1 cellular context compared by ENCODE assay signal in the genomic region with DNA sequence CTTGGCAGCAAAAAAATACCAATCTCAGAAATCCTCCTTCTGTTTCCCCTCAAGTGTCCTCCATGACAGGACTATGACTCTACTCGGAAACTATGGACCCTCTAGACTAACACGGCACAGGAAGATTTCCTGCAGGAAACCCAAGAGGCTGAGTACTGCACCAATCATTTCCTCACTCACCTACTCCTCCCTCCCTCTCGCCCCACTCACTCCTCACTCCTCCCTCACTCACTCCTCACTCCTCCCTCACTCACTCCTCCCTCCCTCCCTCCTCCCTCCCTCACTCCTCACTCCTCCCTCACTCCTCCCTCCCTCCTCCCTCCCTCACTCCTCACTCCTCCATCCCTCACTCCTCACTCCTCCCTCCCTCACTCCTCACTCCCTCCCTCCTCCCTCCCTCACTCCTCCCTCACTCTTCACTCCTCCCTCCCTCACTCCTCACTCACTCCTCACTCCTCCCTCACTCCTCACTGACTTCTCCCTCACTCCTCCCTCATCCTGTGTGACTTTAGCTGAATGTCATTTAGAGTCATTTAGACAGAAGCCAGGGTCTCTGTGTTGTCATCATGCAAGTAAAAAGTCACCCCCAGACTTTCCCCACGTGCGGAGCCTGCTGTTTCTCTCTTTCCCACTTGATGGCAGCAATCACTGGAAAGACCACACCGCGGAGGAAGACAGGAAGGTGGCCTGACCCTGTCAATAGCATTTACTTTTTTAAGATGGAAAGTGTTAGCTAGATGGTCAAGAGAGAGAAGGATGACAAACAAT.
A peak's percentile ranks its signal among the peaks of the same experiment; 100 is the strongest.
TF ChIP-seq lines count a peak whose summit lies in the region.

No MANE protein-coding gene starts in this region.

TF ChIP-seq in HepG2, 621 proteins besides CTCF, POLR2A, EP300 and RAD21 (continued from another document):
- TF ChIP-seq, protein P1, sequence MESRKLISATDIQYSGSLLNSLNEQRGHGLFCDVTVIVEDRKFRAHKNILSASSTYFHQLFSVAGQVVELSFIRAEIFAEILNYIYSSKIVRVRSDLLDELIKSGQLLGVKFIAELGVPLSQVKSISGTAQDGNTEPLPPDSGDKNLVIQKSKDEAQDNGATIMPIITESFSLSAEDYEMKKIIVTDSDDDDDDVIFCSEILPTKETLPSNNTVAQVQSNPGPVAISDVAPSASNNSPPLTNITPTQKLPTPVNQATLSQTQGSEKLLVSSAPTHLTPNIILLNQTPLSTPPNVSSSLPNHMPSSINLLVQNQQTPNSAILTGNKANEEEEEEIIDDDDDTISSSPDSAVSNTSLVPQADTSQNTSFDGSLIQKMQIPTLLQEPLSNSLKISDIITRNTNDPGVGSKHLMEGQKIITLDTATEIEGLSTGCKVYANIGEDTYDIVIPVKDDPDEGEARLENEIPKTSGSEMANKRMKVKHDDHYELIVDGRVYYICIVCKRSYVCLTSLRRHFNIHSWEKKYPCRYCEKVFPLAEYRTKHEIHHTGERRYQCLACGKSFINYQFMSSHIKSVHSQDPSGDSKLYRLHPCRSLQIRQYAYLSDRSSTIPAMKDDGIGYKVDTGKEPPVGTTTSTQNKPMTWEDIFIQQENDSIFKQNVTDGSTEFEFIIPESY (CRISPR knock-in tag; IDR thresholded peaks at IDR 0.05), result no peak
- no peak for TF ChIP-seq ZNF839 (CRISPR knock-in tag; IDR thresholded peaks at IDR 0.05; ENCODE audit: borderline replicate concordance)
- TF ChIP-seq ZNF644 (CRISPR knock-in tag; IDR thresholded peaks at IDR 0.05; ENCODE audit: low read depth), result no peak
- TF ChIP-seq ZNF792 (CRISPR knock-in tag; IDR thresholded peaks at IDR 0.05), result no peak
- TF ChIP-seq SRY (CRISPR knock-in tag; IDR thresholded peaks at IDR 0.05), result no peak
- TF ChIP-seq, protein P2, sequence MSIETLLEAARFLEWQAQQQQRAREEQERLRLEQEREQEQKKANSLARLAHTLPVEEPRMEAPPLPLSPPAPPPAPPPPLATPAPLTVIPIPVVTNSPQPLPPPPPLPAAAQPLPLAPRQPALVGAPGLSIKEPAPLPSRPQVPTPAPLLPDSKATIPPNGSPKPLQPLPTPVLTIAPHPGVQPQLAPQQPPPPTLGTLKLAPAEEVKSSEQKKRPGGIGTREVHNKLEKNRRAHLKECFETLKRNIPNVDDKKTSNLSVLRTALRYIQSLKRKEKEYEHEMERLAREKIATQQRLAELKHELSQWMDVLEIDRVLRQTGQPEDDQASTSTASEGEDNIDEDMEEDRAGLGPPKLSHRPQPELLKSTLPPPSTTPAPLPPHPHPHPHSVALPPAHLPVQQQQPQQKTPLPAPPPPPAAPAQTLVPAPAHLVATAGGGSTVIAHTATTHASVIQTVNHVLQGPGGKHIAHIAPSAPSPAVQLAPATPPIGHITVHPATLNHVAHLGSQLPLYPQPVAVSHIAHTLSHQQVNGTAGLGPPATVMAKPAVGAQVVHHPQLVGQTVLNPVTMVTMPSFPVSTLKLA (IDR thresholded peaks at IDR 0.05), result no peak
- TF ChIP-seq, protein P3, sequence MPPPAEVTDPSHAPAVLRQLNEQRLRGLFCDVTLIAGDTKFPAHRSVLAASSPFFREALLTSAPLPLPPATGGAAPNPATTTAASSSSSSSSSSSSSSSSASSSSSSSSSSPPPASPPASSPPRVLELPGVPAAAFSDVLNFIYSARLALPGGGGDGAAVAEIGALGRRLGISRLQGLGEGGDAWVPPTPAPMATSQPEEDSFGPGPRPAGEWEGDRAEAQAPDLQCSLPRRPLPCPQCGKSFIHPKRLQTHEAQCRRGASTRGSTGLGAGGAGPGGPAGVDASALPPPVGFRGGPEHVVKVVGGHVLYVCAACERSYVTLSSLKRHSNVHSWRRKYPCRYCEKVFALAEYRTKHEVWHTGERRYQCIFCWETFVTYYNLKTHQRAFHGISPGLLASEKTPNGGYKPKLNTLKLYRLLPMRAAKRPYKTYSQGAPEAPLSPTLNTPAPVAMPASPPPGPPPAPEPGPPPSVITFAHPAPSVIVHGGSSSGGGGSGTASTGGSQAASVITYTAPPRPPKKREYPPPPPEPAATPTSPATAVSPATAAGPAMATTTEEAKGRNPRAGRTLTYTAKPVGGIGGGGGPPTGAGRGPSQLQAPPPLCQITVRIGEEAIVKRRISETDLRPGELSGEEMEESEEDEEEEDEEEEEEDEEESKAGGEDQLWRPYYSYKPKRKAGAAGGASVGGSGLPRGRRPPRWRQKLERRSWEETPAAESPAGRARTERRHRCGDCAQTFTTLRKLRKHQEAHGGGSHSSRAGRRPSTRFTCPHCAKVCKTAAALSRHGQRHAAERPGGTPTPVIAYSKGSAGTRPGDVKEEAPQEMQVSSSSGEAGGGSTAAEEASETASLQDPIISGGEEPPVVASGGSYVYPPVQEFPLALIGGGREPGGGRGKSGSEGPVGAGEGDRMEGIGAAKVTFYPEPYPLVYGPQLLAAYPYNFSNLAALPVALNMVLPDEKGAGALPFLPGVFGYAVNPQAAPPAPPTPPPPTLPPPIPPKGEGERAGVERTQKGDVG (CRISPR knock-in tag; IDR thresholded peaks at IDR 0.05; ENCODE audit: borderline replicate concordance), result no peak
- TF ChIP-seq ARNTL (CRISPR knock-in tag; IDR thresholded peaks at IDR 0.05), result no peak
- TF ChIP-seq ZNF768 (CRISPR knock-in tag; IDR thresholded peaks at IDR 0.05), result no peak
- TF ChIP-seq SETDB1 (CRISPR knock-in tag; IDR thresholded peaks at IDR 0.05; ENCODE audit: borderline replicate concordance), result no peak
- no peak for TF ChIP-seq ZNF703 (CRISPR knock-in tag; IDR thresholded peaks at IDR 0.05; ENCODE audit: borderline replicate concordance)
- peak; percentile 99 for TF ChIP-seq PCBP2 (optimal IDR thresholded peaks at IDR 0.05; ENCODE audit: low read depth, low read length, poor library complexity, severe bottlenecking)
- TF ChIP-seq, protein P4, sequence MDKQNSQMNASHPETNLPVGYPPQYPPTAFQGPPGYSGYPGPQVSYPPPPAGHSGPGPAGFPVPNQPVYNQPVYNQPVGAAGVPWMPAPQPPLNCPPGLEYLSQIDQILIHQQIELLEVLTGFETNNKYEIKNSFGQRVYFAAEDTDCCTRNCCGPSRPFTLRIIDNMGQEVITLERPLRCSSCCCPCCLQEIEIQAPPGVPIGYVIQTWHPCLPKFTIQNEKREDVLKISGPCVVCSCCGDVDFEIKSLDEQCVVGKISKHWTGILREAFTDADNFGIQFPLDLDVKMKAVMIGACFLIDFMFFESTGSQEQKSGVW (CRISPR knock-in tag; IDR thresholded peaks at IDR 0.05; ENCODE audit: borderline replicate concordance), result no peak
- 0 out of 2 replicates have a peak, but pooled peaks have one; percentile 39 for TF ChIP-seq EZH2 (conservative IDR thresholded peaks at IDR 0.05; ENCODE audit: low read depth, low read length)
- no peak for TF ChIP-seq SOX13 (IDR thresholded peaks at IDR 0.05)
- no peak for TF ChIP-seq SOX13 (CRISPR knock-in tag; conservative IDR thresholded peaks at IDR 0.05 in 1 of 2, IDR thresholded peaks at IDR 0.05 in 1 of 2)
- TF ChIP-seq PCBP1 (IDR thresholded peaks at IDR 0.05; ENCODE audit: borderline replicate concordance, low read depth, low read length), result peak; percentile 81; the same call in 1 of the 2 replicates
- no peak for TF ChIP-seq ZNF773 (CRISPR knock-in tag; IDR thresholded peaks at IDR 0.05; ENCODE audit: borderline replicate concordance)
- TF ChIP-seq ZNF749 (CRISPR knock-in tag; IDR thresholded peaks at IDR 0.05; ENCODE audit: borderline replicate concordance), result no peak
- TF ChIP-seq POGZ (CRISPR knock-in tag; IDR thresholded peaks at IDR 0.05), result no peak
- TF ChIP-seq STAG1 (CRISPR knock-in tag; IDR thresholded peaks at IDR 0.05), result peak; percentile 70
- no peak for TF ChIP-seq FOSL1 (CRISPR knock-in tag; IDR thresholded peaks at IDR 0.05; ENCODE audit: borderline replicate concordance)
- peak; percentile 98 for TF ChIP-seq HNRNPK (IDR thresholded peaks at IDR 0.05; ENCODE audit: low read depth, low read length, poor library complexity, severe bottlenecking)
- no peak for TF ChIP-seq ZNF317 (CRISPR knock-in tag; IDR thresholded peaks at IDR 0.05)
- TF ChIP-seq, protein P5, sequence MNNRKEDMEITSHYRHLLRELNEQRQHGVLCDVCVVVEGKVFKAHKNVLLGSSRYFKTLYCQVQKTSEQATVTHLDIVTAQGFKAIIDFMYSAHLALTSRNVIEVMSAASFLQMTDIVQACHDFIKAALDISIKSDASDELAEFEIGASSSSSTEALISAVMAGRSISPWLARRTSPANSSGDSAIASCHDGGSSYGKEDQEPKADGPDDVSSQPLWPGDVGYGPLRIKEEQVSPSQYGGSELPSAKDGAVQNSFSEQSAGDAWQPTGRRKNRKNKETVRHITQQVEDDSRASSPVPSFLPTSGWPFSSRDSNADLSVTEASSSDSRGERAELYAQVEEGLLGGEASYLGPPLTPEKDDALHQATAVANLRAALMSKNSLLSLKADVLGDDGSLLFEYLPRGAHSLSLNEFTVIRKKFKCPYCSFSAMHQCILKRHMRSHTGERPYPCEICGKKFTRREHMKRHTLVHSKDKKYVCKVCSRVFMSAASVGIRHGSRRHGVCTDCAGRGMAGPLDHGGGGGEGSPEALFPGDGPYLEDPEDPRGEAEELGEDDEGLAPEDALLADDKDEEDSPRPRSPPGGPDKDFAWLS (CRISPR knock-in tag; IDR thresholded peaks at IDR 0.05; ENCODE audit: borderline replicate concordance), result no peak
- TF ChIP-seq CC2D1A (CRISPR knock-in tag; IDR thresholded peaks at IDR 0.05), result no peak
- TF ChIP-seq ZNF121 (CRISPR knock-in tag; IDR thresholded peaks at IDR 0.05), result no peak
- no peak for TF ChIP-seq LCORL (IDR thresholded peaks at IDR 0.05)
- no peak for TF ChIP-seq LCORL (CRISPR knock-in tag; IDR thresholded peaks at IDR 0.05)
